ENCODE assay signal across 10 cellular contexts in genomic region chr9:34651286-34651685, GRCh38. TPM values are rescaled to one million over a fixed set of nuclear protein-coding genes. Genes with fewer than 3 reads are reported as not detected.
DNase-seq lines count a peak whose midpoint lies in the region; ATAC-seq and TF ChIP-seq lines count a peak whose summit lies in the region.
"Had no signal": no experiment of that assay in that cellular context is flagged by ENCODE, and none has a peak within 500 bp of the region (broad histone marks: within the 10 kb centered on the region; RNA-seq: fewer than 3 reads in every experiment).

No MANE protein-coding gene starts in this region.

- DNase-seq in CD8-positive, alpha-beta memory T cell: no peak
- DNase-seq in adrenal gland (peak; percentile 55 to 78 (median 70)), hepatocyte (ENCODE audit: low spot score) (peak; percentile 48), psoas muscle (peak in 1 of 2 donors; percentile 49), NCI-H2227 treated with DMSO at 0.1 percent for 48 hours (lab: John Stamatoyannopoulos, UW) (no peak), G401 (ENCODE audit: low spot score) (no peak), putamen (ENCODE audit: low spot score) (no peak)
- DNase-seq in activated CD4-positive, alpha-beta T cell treated with anti-CD3 and anti-CD28 coated beads, Interleukin-2, amount 10 ng/mL, durations not matched to agents 24 days and 14 days: no peak

- no peaks in the 10 kb centered on the region for H4K20me1 ChIP-seq in hepatocyte (ENCODE audit: insufficient read depth, poor library complexity, severe bottlenecking)

- CTCF ChIA-PET in CD8-positive, alpha-beta memory T cell (lab: Charles Lee): interaction anchor here (1.7 to 7.6 kb wide), 2 partner anchors 14 to 38 kb away, joined by 3 to 54 read pairs; a partner anchor contains a TSS

- WGBS in adrenal gland, 4 donors: 33 to 50% (median 37%) methylated on average over 4 of the region's 4 CpGs
- WGBS in hepatocyte (ENCODE audit: low lambda C conversion rate, missing lambda C conversion rate): 74% methylated on average over 4 of the region's 4 CpGs
- WGBS in psoas muscle, 3 donors: 24 to 33% (median 26%) methylated on average over 4 of the region's 4 CpGs

- peaks cover 19% of the 10 kb centered on the region for H3K36me3 ChIP-seq in CD8-positive, alpha-beta memory T cell (ENCODE audit: insufficient read depth, low read length)
- peaks cover 0 to 26% of the 10 kb centered on the region in 2 donors for H3K36me3 ChIP-seq in adrenal gland (replicated peaks in 1 of 2)
- no peaks in the 10 kb centered on the region for H3K36me3 ChIP-seq in hepatocyte (replicated peaks; ENCODE audit: insufficient read depth, low read depth)
- peaks cover 0 to 34% of the 10 kb centered on the region in 2 donors for H3K36me3 ChIP-seq in psoas muscle (ENCODE audit: insufficient read depth in 1 of 2, low read depth in 1 of 2)

- H3K27ac ChIP-seq in CD8-positive, alpha-beta memory T cell (ENCODE audit: low read depth, low read length): peak overlapping the region; percentile 40
- H3K27ac ChIP-seq in adrenal gland (peak overlapping the region; percentile 14 to 87 (median 69)), hepatocyte (peak overlapping the region; percentile 94), psoas muscle (peak overlapping the region; percentile 88)

- in situ Hi-C loops in G401 (cut with HindIII; ENCODE audit: low sequenced_read_pairs): no loop called here

- H3K4me1 ChIP-seq in CD8-positive, alpha-beta memory T cell (ENCODE audit: insufficient read depth, low read length): peaks cover 34% of the 10 kb centered on the region
- peaks cover 41 to 52% of the 10 kb centered on the region in 2 donors for H3K4me1 ChIP-seq in adrenal gland (replicated peaks in 1 of 2)
- peaks cover 49% of the 10 kb centered on the region for H3K4me1 ChIP-seq in hepatocyte (ENCODE audit: insufficient read depth)
- peaks cover 51% of the 10 kb centered on the region for H3K4me1 ChIP-seq in psoas muscle

- intact Hi-C loops in adrenal gland (cut with DNase I) (loop anchor here in 1 of 2 donors (10.0 kb wide), 1 partner anchor 54 kb away; no protein-coding TSS in a partner anchor), psoas muscle (cut with DNase I) (no loop called here)
- intact Hi-C loops in activated CD4-positive, alpha-beta T cell treated with anti-CD3 and anti-CD28 coated beads, Interleukin-2, amount 10 ng/mL, durations not matched to agents 24 days and 14 days (cut with micrococcal nuclease): no loop called here

- POLR2A ChIA-PET in CD8-positive, alpha-beta memory T cell (lab: Charles Lee): interaction anchor here (1.3 kb wide), 1 partner anchor 31 kb away, joined by 3 read pairs; the partner anchor contains the start of gene DCTN3

- H3K9me2 ChIP-seq in hepatocyte (replicated peaks; ENCODE audit: insufficient read depth): no peaks in the 10 kb centered on the region

- peaks cover 4 to 55% (median 6%) of the 10 kb centered on the region in 3 donors for H3K36me3 Mint-ChIP-seq in CD8-positive, alpha-beta memory T cell
- peaks cover 34% of the 10 kb centered on the region for H3K36me3 Mint-ChIP-seq in activated CD4-positive, alpha-beta T cell treated with anti-CD3 and anti-CD28 coated beads, Interleukin-2, amount 10 ng/mL, durations not matched to agents 24 days and 14 days (ENCODE audit: low read depth)

- no peaks in the 10 kb centered on the region for H3K9me3 ChIP-seq in CD8-positive, alpha-beta memory T cell (ENCODE audit: low read length)
- H3K9me3 ChIP-seq in adrenal gland (replicated peaks in 1 of 3) (no peaks in the 10 kb centered on the region), hepatocyte (ENCODE audit: low read depth) (no peaks in the 10 kb centered on the region), psoas muscle (no peaks in the 10 kb centered on the region)

- H2AFZ ChIP-seq in hepatocyte: no peak overlapping the region

- no peaks in the 10 kb centered on the region for H3K27me3 ChIP-seq in CD8-positive, alpha-beta memory T cell (ENCODE audit: insufficient read depth, low read length, poor library complexity, severe bottlenecking)
- no peaks in the 10 kb centered on the region for H3K27me3 ChIP-seq in adrenal gland
- no peaks in the 10 kb centered on the region for H3K27me3 ChIP-seq in hepatocyte
- no peaks in the 10 kb centered on the region for H3K27me3 ChIP-seq in psoas muscle (ENCODE audit: insufficient read depth in 3 of 3, low read length in 2 of 3)

- TF ChIP-seq POLR2A in adrenal gland (IDR thresholded peaks at IDR 0.05): no peak

- H3K4me3 ChIP-seq in CD8-positive, alpha-beta memory T cell (ENCODE audit: low read length): no peak overlapping the region
- peak overlapping the region in 1 of 4 donors; percentile 30 for H3K4me3 ChIP-seq in adrenal gland
- no peak overlapping the region for H3K4me3 ChIP-seq in hepatocyte
- H3K4me3 ChIP-seq in psoas muscle: peak overlapping the region; percentile 68

- H3K9me3 Mint-ChIP-seq in CD8-positive, alpha-beta memory T cell: no peaks in the 10 kb centered on the region
- H3K9me3 Mint-ChIP-seq in activated CD4-positive, alpha-beta T cell treated with anti-CD3 and anti-CD28 coated beads, Interleukin-2, amount 10 ng/mL, durations not matched to agents 24 days and 14 days: no peaks in the 10 kb centered on the region
- H3K9me3 Mint-ChIP-seq: activated naive CD8-positive, alpha-beta T cell treated with anti-CD3 and anti-CD28 coated beads, Interleukin-2, amount 50 U/mL, for 24 hours; T-helper 1 cell treated with Interleukin-12 subunit alpha and Interleukin-12 subunit beta and Interleukin-4 antibody, amounts not matched to agents 30 μg/mL and 1 μg/mL, for 36 hours had no signal

- H3K27ac Mint-ChIP-seq in CD8-positive, alpha-beta memory T cell: peak overlapping the region in 2 of 8 donors; percentile 61 to 68
- no peak overlapping the region for H3K27ac Mint-ChIP-seq in activated CD4-positive, alpha-beta T cell treated with anti-CD3 and anti-CD28 coated beads, Interleukin-2, amount 10 ng/mL, durations not matched to agents 24 days and 14 days
- H3K27ac Mint-ChIP-seq: activated naive CD8-positive, alpha-beta T cell treated with anti-CD3 and anti-CD28 coated beads, Interleukin-2, amount 50 U/mL, for 24 hours; T-helper 1 cell treated with Interleukin-12 subunit alpha and Interleukin-12 subunit beta and Interleukin-4 antibody, amounts not matched to agents 30 μg/mL and 1 μg/mL, for 36 hours had no signal

- ATAC-seq in psoas muscle: no peak

- peak overlapping the region; percentile 87 for H3K4me2 ChIP-seq in hepatocyte

- H3K4me1 Mint-ChIP-seq in CD8-positive, alpha-beta memory T cell: peaks cover 41 to 62% (median 45%) of the 10 kb centered on the region in 3 donors
- peaks cover 36% of the 10 kb centered on the region for H3K4me1 Mint-ChIP-seq in activated CD4-positive, alpha-beta T cell treated with anti-CD3 and anti-CD28 coated beads, Interleukin-2, amount 10 ng/mL, durations not matched to agents 24 days and 14 days

- H3K79me2 ChIP-seq in hepatocyte: peaks cover 30% of the 10 kb centered on the region

- no peak for TF ChIP-seq CTCF in adrenal gland (IDR thresholded peaks at IDR 0.05)
- TF ChIP-seq CTCF in hepatocyte (IDR thresholded peaks at IDR 0.05; ENCODE audit: poor library complexity): no peak
- TF ChIP-seq CTCF in psoas muscle (IDR thresholded peaks at IDR 0.05): no peak

- no peak overlapping the region for H3K4me3 Mint-ChIP-seq in CD8-positive, alpha-beta memory T cell
- H3K4me3 Mint-ChIP-seq in activated CD4-positive, alpha-beta T cell treated with anti-CD3 and anti-CD28 coated beads, Interleukin-2, amount 10 ng/mL, durations not matched to agents 24 days and 14 days: no peak overlapping the region
- H3K4me3 Mint-ChIP-seq: activated naive CD8-positive, alpha-beta T cell treated with anti-CD3 and anti-CD28 coated beads, Interleukin-2, amount 50 U/mL, for 24 hours; T-helper 1 cell treated with Interleukin-12 subunit alpha and Interleukin-12 subunit beta and Interleukin-4 antibody, amounts not matched to agents 30 μg/mL and 1 μg/mL, for 36 hours had no signal

- H3K27me3 Mint-ChIP-seq in CD8-positive, alpha-beta memory T cell: peaks cover 0 to 3% of the 10 kb centered on the region in 2 donors
- H3K27me3 Mint-ChIP-seq in activated CD4-positive, alpha-beta T cell treated with anti-CD3 and anti-CD28 coated beads, Interleukin-2, amount 10 ng/mL, durations not matched to agents 24 days and 14 days: no peaks in the 10 kb centered on the region
- H3K27me3 Mint-ChIP-seq: activated naive CD8-positive, alpha-beta T cell treated with anti-CD3 and anti-CD28 coated beads, Interleukin-2, amount 50 U/mL, for 24 hours had no signal

RNA-seq across cellular contexts. Expression of gene IL11RA, which starts 0.7 kb away (rescaled TPM):
- 10 to 100 TPM; 15.6 to 16.5 TPM for total RNA-seq in CD8-positive, alpha-beta memory T cell
- polyA plus RNA-seq in CD8-positive, alpha-beta memory T cell: 5.3 TPM
- 10 to 100 TPM in 4 of 8 donors, 1 to 10 TPM in 4; 8.0 to 20.1 (median 12.0) TPM for total RNA-seq in adrenal gland
- polyA plus RNA-seq in adrenal gland: 10 to 100 TPM in 2 of 3 donors, 1 to 10 TPM in 1; 5.2 to 27.9 (median 26.2) TPM
- total RNA-seq in hepatocyte: 69.4 and 74.6 TPM in 2 replicates
- polyA plus RNA-seq in hepatocyte: 91.8 and 97.2 TPM in 2 replicates
- total RNA-seq in psoas muscle: 10 to 100 TPM in 3 of 4 donors, 1 to 10 TPM in 1; 7.7 to 20.1 (median 11.4) TPM
- 10 to 100 TPM in 2 of 3 donors, 1 to 10 TPM in 1; 8.8 to 12.4 (median 12.3) TPM for polyA plus RNA-seq in psoas muscle
- 6.9 and 9.8 TPM in 2 replicates for total RNA-seq in G401 (2014; rRNA removed; shearing (Covaris generic))
- total RNA-seq in activated CD4-positive, alpha-beta T cell treated with anti-CD3 and anti-CD28 coated beads, Interleukin-2, amount 10 ng/mL, durations not matched to agents 24 days and 14 days: 29.7 and 34.4 TPM in 2 replicates

RNA-seq across cellular contexts. Expression of gene GALT, which starts 4.8 kb away (rescaled TPM):
- total RNA-seq in CD8-positive, alpha-beta memory T cell: 10 to 100 TPM; 41.7 to 43.0 TPM
- 42.8 TPM for polyA plus RNA-seq in CD8-positive, alpha-beta memory T cell
- total RNA-seq in adrenal gland (100 to 1,000 TPM in 1 of 8 donors, 10 to 100 TPM in 7; 48.6 to 101 (median 80.5) TPM), hepatocyte (46.1 and 53.2 TPM in 2 replicates), psoas muscle (10 to 100 TPM; 16.5 to 40.6 (median 27.1) TPM)
- polyA plus RNA-seq in adrenal gland (100 to 1,000 TPM in 2 of 3 donors, 10 to 100 TPM in 1; 37.5 to 147 (median 110) TPM), hepatocyte (119 and 121 TPM in 2 replicates), psoas muscle (10 to 100 TPM in 2 of 3 donors, 1 to 10 TPM in 1; 9.5 to 17.7 (median 15.7) TPM)
- 41.6 and 51.2 TPM in 2 replicates for total RNA-seq in G401 (2014; rRNA removed; shearing (Covaris generic))
- 68.9 and 73.4 TPM in 2 replicates for total RNA-seq in activated CD4-positive, alpha-beta T cell treated with anti-CD3 and anti-CD28 coated beads, Interleukin-2, amount 10 ng/mL, durations not matched to agents 24 days and 14 days

RNA-seq across cellular contexts. Expression of gene CCL27, which starts 11.2 kb away (rescaled TPM):
- under 1 TPM; 0.35 to 0.39 TPM for total RNA-seq in CD8-positive, alpha-beta memory T cell
- polyA plus RNA-seq in CD8-positive, alpha-beta memory T cell: not detected
- total RNA-seq in adrenal gland: under 1 TPM in 2 of 8 donors, not detected in 6; 0.38 to 0.65 TPM
- under 1 TPM in 2 of 3 donors, not detected in 1; 0.10 to 0.24 TPM for polyA plus RNA-seq in adrenal gland
- not detected in 2 replicates for total RNA-seq in hepatocyte
- 0.81 TPM in 1 of 2 replicates, not detected in the other for polyA plus RNA-seq in hepatocyte
- total RNA-seq in psoas muscle: under 1 TPM in 2 of 4 donors, not detected in 2; 0.25 to 0.50 TPM
- polyA plus RNA-seq in psoas muscle: under 1 TPM; 0.14 to 0.31 (median 0.21) TPM
- not detected in 2 replicates for total RNA-seq in G401 (2014; rRNA removed; shearing (Covaris generic))
- 0.52 and 0.70 TPM in 2 replicates for total RNA-seq in activated CD4-positive, alpha-beta T cell treated with anti-CD3 and anti-CD28 coated beads, Interleukin-2, amount 10 ng/mL, durations not matched to agents 24 days and 14 days

RNA-seq across cellular contexts. Expression of gene SIGMAR1, which starts 13.7 kb away (rescaled TPM):
- total RNA-seq in CD8-positive, alpha-beta memory T cell: 100 to 1,000 TPM; 138 to 141 TPM
- polyA plus RNA-seq in CD8-positive, alpha-beta memory T cell: 95.4 TPM
- 100 to 1,000 TPM in 4 of 8 donors, 10 to 100 TPM in 4; 64.6 to 158 (median 99.9) TPM for total RNA-seq in adrenal gland
- polyA plus RNA-seq in adrenal gland: 10 to 100 TPM; 34.6 to 96.3 (median 65.9) TPM
- total RNA-seq in hepatocyte: 126 and 141 TPM in 2 replicates
- 212 and 240 TPM in 2 replicates for polyA plus RNA-seq in hepatocyte
- 10 to 100 TPM; 13.0 to 16.5 (median 13.8) TPM for total RNA-seq in psoas muscle
- 10 to 100 TPM; 13.8 to 50.1 (median 20.1) TPM for polyA plus RNA-seq in psoas muscle
- total RNA-seq in G401 (2014; rRNA removed; shearing (Covaris generic)): 193 and 208 TPM in 2 replicates
- total RNA-seq in activated CD4-positive, alpha-beta T cell treated with anti-CD3 and anti-CD28 coated beads, Interleukin-2, amount 10 ng/mL, durations not matched to agents 24 days and 14 days: 117 and 128 TPM in 2 replicates

RNA-seq across cellular contexts. Expression of gene ARID3C, which starts 22.4 kb away (rescaled TPM):
- under 1 TPM; 0.22 to 0.44 TPM for total RNA-seq in CD8-positive, alpha-beta memory T cell
- polyA plus RNA-seq in CD8-positive, alpha-beta memory T cell: not detected
- total RNA-seq in adrenal gland (not detected), hepatocyte (0.27 TPM in 1 of 2 replicates, not detected in the other), psoas muscle (under 1 TPM in 1 of 4 donors, not detected in 3; 0.16 TPM)
- polyA plus RNA-seq in adrenal gland (not detected), hepatocyte (0.21 TPM in 1 of 2 replicates, not detected in the other), psoas muscle (not detected)
- total RNA-seq in G401 (2014; rRNA removed; shearing (Covaris generic)): 1.5 TPM in 1 of 2 replicates, not detected in the other
- total RNA-seq in activated CD4-positive, alpha-beta T cell treated with anti-CD3 and anti-CD28 coated beads, Interleukin-2, amount 10 ng/mL, durations not matched to agents 24 days and 14 days: 0.14 TPM in 1 of 2 replicates, not detected in the other

Comparison
In these comparisons a context has a peak if more than half of its experiments do, and no peak if none do; other contexts are left out.
1. DNase-seq: peak in adrenal gland (7 of 7) and hepatocyte (single experiment); none in CD8-positive, alpha-beta memory T cell (0 of 5), NCI-H2227 treated with DMSO at 0.1 percent for 48 hours (single experiment), G401 (single experiment), activated CD4-positive, alpha-beta T cell treated with anti-CD3 and anti-CD28 coated beads, Interleukin-2, amount 10 ng/mL, durations not matched to agents 24 days and 14 days (single experiment) and putamen (single experiment).
2. H3K27ac ChIP-seq: peak in every context shown above with its lines; median percentile 94 in hepatocyte; 88 in psoas muscle; 69 in adrenal gland; 40 in CD8-positive, alpha-beta memory T cell.